9 cellular contexts compared by ENCODE assay signal in the genomic region with DNA sequence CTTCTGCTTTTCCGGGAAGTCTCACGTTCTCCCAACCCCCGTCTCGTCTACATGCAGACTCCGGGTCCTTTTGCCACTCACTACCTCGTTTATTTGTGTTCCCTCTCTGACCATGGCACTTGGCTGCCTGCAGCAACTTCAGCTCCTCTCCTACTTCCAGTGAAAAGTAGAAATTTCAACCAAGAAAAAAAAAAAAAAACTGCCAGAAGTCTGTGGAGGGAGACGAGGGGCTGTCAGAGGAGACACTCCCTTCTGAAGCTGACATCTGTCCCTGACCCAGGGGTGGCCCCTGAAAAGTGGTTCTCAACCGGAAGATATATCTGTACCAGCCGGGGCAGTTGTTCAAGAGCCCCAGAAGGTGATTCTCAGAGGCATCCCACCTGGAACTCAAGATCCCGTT. TPM values are rescaled to one million over a fixed set of nuclear protein-coding genes. Genes with fewer than 3 reads are reported as not detected.
DNase-seq lines count a peak whose midpoint lies in the region; ATAC-seq and TF ChIP-seq lines count a peak whose summit lies in the region.
"Had no signal": no experiment of that assay in that cellular context is flagged by ENCODE, and none has a peak within 500 bp of the region (broad histone marks: within the 10 kb centered on the region; RNA-seq: fewer than 3 reads in every experiment).

No MANE protein-coding gene starts in this region.

- TF ChIP-seq CTCF in Calu3 (IDR thresholded peaks at IDR 0.05; ENCODE audit: unreplicated experiment) = no peak
- no peak for TF ChIP-seq CTCF in neural crest cell (conservative IDR thresholded peaks at IDR 0.05)
- no peak for TF ChIP-seq CTCF in GM10266 (IDR thresholded peaks at IDR 0.05; ENCODE audit: control insufficient read depth, insufficient read depth, low read depth, missing control alignments)

- no peak for ATAC-seq in effector memory CD8-positive, alpha-beta T cell (replicated peaks)
- ATAC-seq in HG03460 (IDR thresholded peaks at IDR 0.05; ENCODE audit: unreplicated experiment) = no peak
- ATAC-seq in HG03175 (IDR thresholded peaks at IDR 0.05; ENCODE audit: unreplicated experiment) = no peak

- H3K36me3 Mint-ChIP-seq in Calu3 (ENCODE audit: insufficient read depth, unreplicated experiment) (peaks cover 29% of the 10 kb centered on the region), IgD-negative memory B cell (no peaks in the 10 kb centered on the region), neural crest cell (ENCODE audit: low read depth) (no peaks in the 10 kb centered on the region)
- no peaks in the 10 kb centered on the region for H3K36me3 Mint-ChIP-seq in effector memory CD8-positive, alpha-beta T cell (ENCODE audit: insufficient read depth)

- no peaks in the 10 kb centered on the region for H3K9me3 Mint-ChIP-seq in Calu3 (ENCODE audit: low read depth, unreplicated experiment)
- H3K9me3 Mint-ChIP-seq in IgD-negative memory B cell = peaks cover 2 to 5% (median 5%) of the 10 kb centered on the region in 3 donors
- peaks cover 0 to 2% of the 10 kb centered on the region in 2 donors for H3K9me3 Mint-ChIP-seq in effector memory CD8-positive, alpha-beta T cell
- H3K9me3 Mint-ChIP-seq in neural crest cell = no peaks in the 10 kb centered on the region

- H3K27ac Mint-ChIP-seq in Calu3 (ENCODE audit: unreplicated experiment) = peak overlapping the region; percentile 74
- H3K27ac Mint-ChIP-seq in IgD-negative memory B cell = peak overlapping the region in 2 of 3 donors; percentile 51 to 84
- H3K27ac Mint-ChIP-seq in effector memory CD8-positive, alpha-beta T cell = no peak overlapping the region
- no peak overlapping the region for H3K27ac Mint-ChIP-seq in neural crest cell (ENCODE audit: unreplicated experiment)

- peaks cover 26% of the 10 kb centered on the region for H3K4me1 Mint-ChIP-seq in Calu3 (ENCODE audit: low read depth, unreplicated experiment)
- peaks cover 4 to 14% (median 9%) of the 10 kb centered on the region in 3 donors for H3K4me1 Mint-ChIP-seq in IgD-negative memory B cell
- H3K4me1 Mint-ChIP-seq in effector memory CD8-positive, alpha-beta T cell (ENCODE audit: low read depth in 2 of 2) = peaks cover 8 to 12% of the 10 kb centered on the region in 2 donors
- peaks cover 8% of the 10 kb centered on the region for H3K4me1 Mint-ChIP-seq in neural crest cell

- CTCF ChIA-PET in Calu3 (lab: Charles Lee) = interaction anchor here (0.7 to 2.4 kb wide), 9 partner anchors 8 to 184 kb away, joined by 3 to 8 read pairs (median 4); no protein-coding TSS in a partner anchor

- intact Hi-C loops in Calu3 (cut with micrococcal nuclease; ENCODE audit: unreplicated experiment) = loop anchor here (1.0 kb wide), 2 partner anchors 84 to 144 kb away; no protein-coding TSS in a partner anchor

- peak overlapping the region; percentile 96 for H3K4me3 Mint-ChIP-seq in Calu3 (ENCODE audit: low read depth, unreplicated experiment)
- H3K4me3 Mint-ChIP-seq in IgD-negative memory B cell = peak overlapping the region; percentile 67 to 92 (median 80)
- H3K4me3 Mint-ChIP-seq in effector memory CD8-positive, alpha-beta T cell = peak overlapping the region; percentile 69 to 71
- H3K4me3 Mint-ChIP-seq in neural crest cell = peak overlapping the region; percentile 62

- no TSS peak for BruUV-seq in Calu3 (replicated peaks; lab: Mats Ljungman, UMichigan)

- no peak for DNase-seq in Calu3
- no peak for DNase-seq in effector memory CD8-positive, alpha-beta T cell
- no peak for DNase-seq in neural crest cell (ENCODE audit: low read depth, low spot score)
- no peak for DNase-seq in GM10266 (ENCODE audit: extremely low spot score)
- DNase-seq: DMS 273 treated with DMSO at 0.1 percent for 48 hours, T1000 had no signal

- H3K27me3 Mint-ChIP-seq in Calu3 (ENCODE audit: unreplicated experiment) (peaks cover 13% of the 10 kb centered on the region), IgD-negative memory B cell (peaks cover 40% of the 10 kb centered on the region), neural crest cell (ENCODE audit: low read depth) (peaks cover 91% of the 10 kb centered on the region)
- H3K27me3 Mint-ChIP-seq in effector memory CD8-positive, alpha-beta T cell = peaks cover 68 to 88% of the 10 kb centered on the region in 2 donors

RNA-seq across cellular contexts. Expression of a gene that starts 0.7 kb away (rescaled TPM):
- total RNA-seq in Calu3 (2022) (56.7 and 59.1 TPM in 2 replicates), neural crest cell (0.25 and 0.40 TPM in 2 replicates)
- polyA plus RNA-seq in IgD-negative memory B cell = 1.2 TPM

Comparison
In these comparisons a context has a peak if more than half of its experiments do, and no peak if none do; other contexts are left out.
1. H3K27ac Mint-ChIP-seq: peak in Calu3 (single experiment) and IgD-negative memory B cell (2 of 3); none in effector memory CD8-positive, alpha-beta T cell (0 of 2) and neural crest cell (single experiment).
2. RNA of a gene that starts 0.7 kb away (total RNA-seq): 56.7 to 59.1 TPM in Calu3; 0.25 to 0.40 TPM in neural crest cell; every median in the first group is over 10 times any median in the second.
3. Peak in every context shown above with its lines, with median percentiles within 50 percentile points of each other: H3K4me3 Mint-ChIP-seq.